1 cellular context compared by ENCODE assay signal in genomic region chr20:48850681-48851299, GRCh38.
A peak's percentile ranks its signal among the peaks of the same experiment; 100 is the strongest.
TF ChIP-seq lines count a peak whose summit lies in the region.

No MANE protein-coding gene starts in this region.

TF ChIP-seq in K562, 482 proteins besides CTCF, POLR2A, EP300 and RAD21 (continued from another document):
- no peak for TF ChIP-seq CHD7 (IDR thresholded peaks at IDR 0.05; ENCODE audit: low read depth, low read length)
- no peak for TF ChIP-seq ZFPM2 (CRISPR knock-in tag; IDR thresholded peaks at IDR 0.05)
- no peak for TF ChIP-seq CBFB (CRISPR knock-in tag; IDR thresholded peaks at IDR 0.05)
- no peak for TF ChIP-seq RBM39 (optimal IDR thresholded peaks at IDR 0.05; ENCODE audit: low read depth, low read length)
- TF ChIP-seq USF2 (CRISPR knock-in tag; IDR thresholded peaks at IDR 0.05) = no peak
- no peak for TF ChIP-seq ZBTB17 (CRISPR knock-in tag; IDR thresholded peaks at IDR 0.05)
- TF ChIP-seq TAF7 (tag; IDR thresholded peaks at IDR 0.05) = no peak
- no peak for TF ChIP-seq NFATC3 (IDR thresholded peaks at IDR 0.05)
- TF ChIP-seq ZBTB40 (IDR thresholded peaks at IDR 0.05) = peak; percentile 88
- TF ChIP-seq ZBTB40 (CRISPR knock-in tag; IDR thresholded peaks at IDR 0.05) = no peak
- TF ChIP-seq DDX20 (tag; IDR thresholded peaks at IDR 0.05; ENCODE audit: low read depth) = no peak
- TF ChIP-seq C11orf30 (IDR thresholded peaks at IDR 0.05; ENCODE audit: low read depth) = no peak
